Comparison of ENCODE assay signal across 23 cellular contexts in genomic region chr1:42209516-42210370, GRCh38. TPM values are rescaled to one million over a fixed set of nuclear protein-coding genes. Genes with fewer than 3 reads are reported as not detected.
DNase-seq lines count a peak whose midpoint lies in the region; ATAC-seq and TF ChIP-seq lines count a peak whose summit lies in the region.
"Had no signal": no experiment of that assay in that cellular context is flagged by ENCODE, and none has a peak within 500 bp of the region (broad histone marks: within the 10 kb centered on the region; RNA-seq: fewer than 3 reads in every experiment).

No MANE protein-coding gene starts in this region.

- H3K27me3 ChIP-seq in mammary epithelial cell (ENCODE audit: insufficient read depth, low read length) (no peaks in the 10 kb centered on the region), aorta (ENCODE audit: control insufficient read depth in 1 of 2, insufficient read depth in 2 of 2, low read length in 1 of 2) (no peaks in the 10 kb centered on the region)
- H3K27me3 ChIP-seq: BLaER1 treated with 17β-estradiol and CSF1 and Interleukin-3, amounts not matched to agents 10 nM and 100 nM; upper lobe of right lung had no signal

- H3K4me3 ChIP-seq in mammary epithelial cell (replicated peaks in 1 of 3; ENCODE audit: insufficient read depth in 1 of 3, low read depth in 2 of 3, low read length in 3 of 3) (no peak overlapping the region), aorta (ENCODE audit: low read length in 2 of 2) (no peak overlapping the region)
- H3K4me3 ChIP-seq: BLaER1 treated with 17β-estradiol and CSF1 and Interleukin-3, amounts not matched to agents 10 nM and 100 nM; upper lobe of right lung had no signal

- H3K36me3 Mint-ChIP-seq in MCF 10A (ENCODE audit: insufficient read depth, unreplicated experiment) (peaks cover 8% of the 10 kb centered on the region), WTC11 (peaks cover 16% of the 10 kb centered on the region), type B pancreatic cell (peaks cover 55% of the 10 kb centered on the region)

- no peaks in the 10 kb centered on the region for H4K20me1 ChIP-seq in mammary epithelial cell (ENCODE audit: insufficient read depth, low read length)

- no peak overlapping the region for H2AFZ ChIP-seq in mammary epithelial cell (ENCODE audit: low read depth, low read length)

- peaks cover 78% of the 10 kb centered on the region for H3K79me2 ChIP-seq in mammary epithelial cell (ENCODE audit: insufficient read depth, low read length)

- H3K9me3 Mint-ChIP-seq in MCF 10A (ENCODE audit: unreplicated experiment): peaks cover 8% of the 10 kb centered on the region
- peaks cover 20% of the 10 kb centered on the region for H3K9me3 Mint-ChIP-seq in WTC11
- peaks cover 17% of the 10 kb centered on the region for H3K9me3 Mint-ChIP-seq in type B pancreatic cell

- H3K4me3 Mint-ChIP-seq in MCF 10A (ENCODE audit: unreplicated experiment) (no peak overlapping the region), WTC11 (no peak overlapping the region), type B pancreatic cell (peak overlapping the region; percentile 5)
- H3K4me3 Mint-ChIP-seq: activated CD4-positive, alpha-beta T cell treated with anti-CD3 and anti-CD28 coated beads, Interleukin-2, amount 10 ng/mL, durations not matched to agents 7 days and 5 days; activated naive CD4-positive, alpha-beta T cell treated with anti-CD3 and anti-CD28 coated beads, Interleukin-2, amount 50 U/mL, for 24 hours had no signal

- H3K27ac ChIP-seq in mammary epithelial cell (ENCODE audit: insufficient read depth, low read depth, low read length) (no peak overlapping the region), aorta (ENCODE audit: low read depth in 1 of 2, low read length in 2 of 2) (no peak overlapping the region)
- H3K27ac ChIP-seq: BLaER1 treated with 17β-estradiol and CSF1 and Interleukin-3, amounts not matched to agents 10 nM and 100 nM; upper lobe of right lung had no signal

- CTCF ChIA-PET in MCF 10A (lab: Yijun Ruan, JAX): interaction anchor here (0.7 to 3.2 kb wide), 3 partner anchors 32 to 52 kb away, joined by 3 to 16 read pairs (median 4); no protein-coding TSS in a partner anchor
- CTCF ChIA-PET in mammary epithelial cell (lab: Charles Lee; ENCODE audit: low non-redundant PET): no interaction called here
- CTCF ChIA-PET in WTC11 (lab: Charles Lee): interaction anchor here (1.3 kb wide), 1 partner anchor 36 kb away, joined by 5 read pairs; no protein-coding TSS in a partner anchor

- H3K4me1 ChIP-seq in mammary epithelial cell (ENCODE audit: insufficient read depth, low read length): peaks cover 37% of the 10 kb centered on the region
- peaks cover 2 to 4% of the 10 kb centered on the region in 2 donors for H3K4me1 ChIP-seq in aorta (ENCODE audit: control insufficient read depth in 1 of 2, insufficient read depth in 2 of 2, low read length in 2 of 2)

- H3K9me3 ChIP-seq in mammary epithelial cell (replicated peaks; ENCODE audit: insufficient read depth, low read length) (no peaks in the 10 kb centered on the region), aorta (ENCODE audit: control insufficient read depth, low read length) (no peaks in the 10 kb centered on the region)
- H3K9me3 ChIP-seq: upper lobe of right lung had no signal

- intact Hi-C loops in MCF 10A (cut with micrococcal nuclease): loop anchor here (5.0 kb wide), 1 partner anchor 73 kb away; no protein-coding TSS in a partner anchor
- intact Hi-C loops in mammary epithelial cell (cut with micrococcal nuclease): no loop called here
- intact Hi-C loops in aorta (cut with DNase I): no loop called here
- intact Hi-C loops in posterior vena cava (cut with DNase I): no loop called here

- H3K36me3 ChIP-seq in mammary epithelial cell (ENCODE audit: insufficient read depth, low read length) (no peaks in the 10 kb centered on the region), aorta (ENCODE audit: control insufficient read depth in 1 of 2, insufficient read depth in 2 of 2, low read length in 1 of 2) (no peaks in the 10 kb centered on the region)
- H3K36me3 ChIP-seq: upper lobe of right lung had no signal

- POLR2A ChIA-PET in MCF 10A (lab: Yijun Ruan, JAX) (interaction anchor here (0.6 to 1.2 kb wide), 3 partner anchors 9 to 111 kb away, joined by 3 to 4 read pairs (median 3); no protein-coding TSS in a partner anchor), WTC11 (lab: Charles Lee) (no interaction called here)

- WGBS in mammary epithelial cell (ENCODE audit: low coverage, missing lambda C conversion rate): 71% methylated on average over 8 of the region's 8 CpGs
- 67 to 76% methylated on average over 8 of the region's 8 CpGs for WGBS in aorta, 2 donors

- dilution Hi-C loops in mammary epithelial cell (cut with HindIII; ENCODE audit: low sequenced_read_pairs): loop anchor here (5.0 kb wide), 1 partner anchor 103 kb away; no protein-coding TSS in a partner anchor

- no peak overlapping the region for H3K4me2 ChIP-seq in mammary epithelial cell (ENCODE audit: insufficient read depth, low read depth, low read length)
- H3K4me2 ChIP-seq: SK-N-SH had no signal

- H3K4me1 Mint-ChIP-seq in MCF 10A (ENCODE audit: insufficient read depth, unreplicated experiment): peaks cover 22% of the 10 kb centered on the region
- peaks cover 42% of the 10 kb centered on the region for H3K4me1 Mint-ChIP-seq in WTC11
- peaks cover 5% of the 10 kb centered on the region for H3K4me1 Mint-ChIP-seq in type B pancreatic cell (ENCODE audit: unreplicated experiment)

- H3K27me3 Mint-ChIP-seq in MCF 10A (ENCODE audit: insufficient read depth, unreplicated experiment) (no peaks in the 10 kb centered on the region), WTC11 (ENCODE audit: low read depth) (no peaks in the 10 kb centered on the region), type B pancreatic cell (no peaks in the 10 kb centered on the region)
- H3K27me3 Mint-ChIP-seq: activated CD4-positive, alpha-beta T cell treated with anti-CD3 and anti-CD28 coated beads, Interleukin-2, amount 10 ng/mL, durations not matched to agents 7 days and 5 days; activated naive CD4-positive, alpha-beta T cell treated with anti-CD3 and anti-CD28 coated beads, Interleukin-2, amount 50 U/mL, for 24 hours; naive thymus-derived CD8-positive, alpha-beta T cell had no signal

- no peak overlapping the region for H3K27ac Mint-ChIP-seq in MCF 10A (ENCODE audit: low read depth, unreplicated experiment)
- H3K27ac Mint-ChIP-seq in WTC11: peak overlapping the region; percentile 18; the same call in 1 of the 2 replicates
- H3K27ac Mint-ChIP-seq in type B pancreatic cell: peak overlapping the region; percentile 17
- H3K27ac Mint-ChIP-seq: activated CD4-positive, alpha-beta T cell treated with anti-CD3 and anti-CD28 coated beads, Interleukin-2, amount 10 ng/mL, durations not matched to agents 7 days and 5 days had no signal

- peak; percentile 38 for DNase-seq in MCF 10A (ENCODE audit: unreplicated experiment)
- DNase-seq in mammary epithelial cell: no peak
- no peak for DNase-seq in WTC11 (ENCODE audit: low spot score)
- peak; percentile 91 for DNase-seq in islet precursor cell
- DNase-seq in type B pancreatic cell (ENCODE audit: extremely low spot score, unreplicated experiment): no peak
- DNase-seq in aorta: no peak
- DNase-seq in posterior vena cava (ENCODE audit: low spot score): no peak
- DNase-seq: activated CD4-positive, alpha-beta T cell treated with anti-CD3 and anti-CD28 coated beads, Interleukin-2, amount 10 ng/mL, durations not matched to agents 7 days and 5 days; activated T-cell treated with anti-CD3 and anti-CD28 coated beads, Interleukin-2, amount 50 U/mL, for 1 hour; DMS153; effector CD4-positive, alpha-beta T cell; foreskin melanocyte; naive thymus-derived CD8-positive, alpha-beta T cell; NCI-H1436 treated with DMSO at 0.1 percent for 48 hours; SK-N-SH; stimulated activated CD4-positive, alpha-beta T cell treated with anti-CD3 and anti-CD28 coated beads, Interleukin-15, amount 100 ng/mL, for 24 hours; stimulated activated naive CD8-positive, alpha-beta T cell treated with anti-CD3 and anti-CD28 coated beads, Interleukin-15, Interleukin-2, amounts not matched to agents 100 U/mL and 50 U/mL, for 24 hours; upper lobe of right lung had no signal

- ATAC-seq in WTC11: no peak
- ATAC-seq in aorta (ENCODE audit: low FRiP score): no peak
- ATAC-seq in HG03378 (IDR thresholded peaks at IDR 0.05; ENCODE audit: unreplicated experiment): no peak
- ATAC-seq: naive thymus-derived CD8-positive, alpha-beta T cell; stimulated activated naive CD8-positive, alpha-beta T cell treated with anti-CD3 and anti-CD28 coated beads, Interleukin-15, Interleukin-2, amounts not matched to agents 100 U/mL and 50 U/mL, for 24 hours; upper lobe of right lung had no signal

- TF ChIP-seq CTCF in MCF 10A (IDR thresholded peaks at IDR 0.05; ENCODE audit: unreplicated experiment): no peak
- TF ChIP-seq CTCF in mammary epithelial cell (conservative IDR thresholded peaks at IDR 0.05 in 1 of 2, IDR thresholded peaks at IDR 0.05 in 1 of 2; ENCODE audit: extremely low read depth in 1 of 2, insufficient read depth in 1 of 2, low read depth in 1 of 2, low read length in 2 of 2): no peak
- TF ChIP-seq CTCF in WTC11 (IDR thresholded peaks at IDR 0.05): no peak
- TF ChIP-seq CTCF in type B pancreatic cell (conservative IDR thresholded peaks at IDR 0.05): no peak

- BruUV-seq in MCF 10A (replicated peaks; lab: Mats Ljungman, UMichigan) (no TSS peak), mammary epithelial cell (replicated peaks; lab: Mats Ljungman, UMichigan) (no TSS peak)

- no peak overlapping the region for H3K9ac ChIP-seq in mammary epithelial cell (ENCODE audit: insufficient read depth, low read length)
- H3K9ac ChIP-seq: BLaER1 treated with 17β-estradiol and CSF1 and Interleukin-3, amounts not matched to agents 10 nM and 100 nM; SK-N-SH had no signal

- in situ Hi-C loops in mammary epithelial cell (cut with MboI; ENCODE audit: low sequenced_read_pairs in 2 of 2): no loop called here

TF ChIP-seq in WTC11, 78 proteins besides CTCF, POLR2A, EP300 and RAD21 (continues in another document):
- no peak for TF ChIP-seq ZNF232 (CRISPR knock-in tag; IDR thresholded peaks at IDR 0.05)

RNA-seq across cellular contexts. Expression of gene GUCA2A, which starts 45.2 kb away (rescaled TPM):
- total RNA-seq in MCF 10A (2022): not detected in 2 replicates
- total RNA-seq in mammary epithelial cell: not detected
- polyA plus RNA-seq in mammary epithelial cell: not detected
- polyA minus RNA-seq in mammary epithelial cell: not detected
- total RNA-seq in WTC11 (2021): not detected in 3 replicates
- total RNA-seq in type B pancreatic cell (ENCODE audit: low replicate concordance): 2.9 and 7.4 TPM in 2 replicates
- not detected for total RNA-seq in aorta
- 10 to 100 TPM in 1 of 2 donors, 1 to 10 TPM in 1; 1.0 to 29.8 TPM for polyA plus RNA-seq in aorta
- not detected for total RNA-seq in posterior vena cava
- total RNA-seq: A172; activated CD4-positive, alpha-beta T cell treated with anti-CD3 and anti-CD28 coated beads, Interleukin-2, amount 10 ng/mL, durations not matched to agents 7 days and 5 days; liver; naive thymus-derived CD8-positive, alpha-beta T cell; upper lobe of right lung had no signal
- polyA plus RNA-seq: liver; naive thymus-derived CD8-positive, alpha-beta T cell; SK-N-SH had no signal

RNA-seq across cellular contexts. Expression of gene GUCA2B, which starts 56.5 kb away (rescaled TPM):
- not detected in 2 replicates for total RNA-seq in MCF 10A (2022)
- total RNA-seq in mammary epithelial cell: not detected
- not detected for polyA plus RNA-seq in mammary epithelial cell
- not detected for polyA minus RNA-seq in mammary epithelial cell
- total RNA-seq in WTC11 (2021): not detected in 3 replicates
- total RNA-seq in type B pancreatic cell (ENCODE audit: low replicate concordance): 0.69 and 0.92 TPM in 2 replicates
- not detected for total RNA-seq in aorta
- 10 to 100 TPM in 1 of 2 donors, 1 to 10 TPM in 1; 1.2 to 78.5 TPM for polyA plus RNA-seq in aorta
- total RNA-seq in posterior vena cava: not detected
- total RNA-seq: A172; activated CD4-positive, alpha-beta T cell treated with anti-CD3 and anti-CD28 coated beads, Interleukin-2, amount 10 ng/mL, durations not matched to agents 7 days and 5 days; liver; naive thymus-derived CD8-positive, alpha-beta T cell; upper lobe of right lung had no signal
- polyA plus RNA-seq: naive thymus-derived CD8-positive, alpha-beta T cell; SK-N-SH had no signal

Comparison
In these comparisons a context has a peak if more than half of its experiments do, and no peak if none do; other contexts are left out.
1. DNase-seq: peak in MCF 10A (single experiment) and islet precursor cell (single experiment); none in mammary epithelial cell (single experiment), WTC11 (single experiment), type B pancreatic cell (single experiment), aorta (0 of 2) and posterior vena cava (single experiment).